Comparison of ENCODE assay signal across 14 cellular contexts in the genomic region with DNA sequence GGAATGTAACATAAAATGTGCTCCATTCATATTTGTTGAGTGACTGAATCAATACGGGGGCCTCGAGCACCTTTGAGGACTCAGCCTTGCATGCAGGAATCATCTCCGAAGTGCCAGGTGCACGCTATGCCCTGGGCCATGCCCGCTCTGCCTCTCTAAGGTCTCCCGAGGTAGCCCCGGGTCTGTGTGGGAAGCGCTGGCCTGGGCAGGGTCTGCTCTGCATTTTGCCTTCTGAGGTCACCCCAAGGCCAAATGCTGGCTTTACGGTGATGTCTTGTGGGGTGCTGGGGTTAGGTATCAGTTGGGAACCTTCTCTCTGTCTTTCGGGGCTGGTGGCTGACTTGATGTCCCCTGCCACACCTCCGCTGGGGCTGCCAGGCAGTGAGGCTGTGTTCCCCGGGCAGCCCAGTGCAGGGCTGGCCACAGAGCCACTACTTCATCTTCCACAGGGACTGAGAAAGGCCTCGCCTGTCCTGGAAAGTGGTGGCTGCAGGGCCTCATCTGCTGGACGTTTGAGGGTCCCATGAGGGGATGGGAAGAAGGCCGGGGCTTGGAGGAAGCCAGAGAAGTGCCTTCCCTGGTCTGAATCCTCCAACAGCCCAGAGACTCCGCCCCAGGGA. TPM values are rescaled to one million over a fixed set of nuclear protein-coding genes. Genes with fewer than 3 reads are reported as not detected.
DNase-seq lines count a peak whose midpoint lies in the region; ATAC-seq and TF ChIP-seq lines count a peak whose summit lies in the region.
"Had no signal": no experiment of that assay in that cellular context is flagged by ENCODE, and none has a peak within 500 bp of the region (broad histone marks: within the 10 kb centered on the region; RNA-seq: fewer than 3 reads in every experiment).

No MANE protein-coding gene starts in this region.

- H3K4me3 Mint-ChIP-seq in activated CD8-positive, alpha-beta memory T cell treated with anti-CD3 and anti-CD28 coated beads, Interleukin-2, amount 10 ng/mL, durations not matched to agents 7 days and 5 days: no peak overlapping the region
- H3K4me3 Mint-ChIP-seq: IgD-negative memory B cell had no signal

- no peak for TF ChIP-seq CTCF in IMR-90 (conservative IDR thresholded peaks at IDR 0.05; ENCODE audit: low read depth, low read length)

- BruUV-seq in IMR-90 (replicated peaks; lab: Mats Ljungman, UMichigan): no TSS peak

- H2AK5ac ChIP-seq in IMR-90 (ENCODE audit: low read depth, low read length): peak overlapping the region; percentile 56; the same call in 1 of the 2 replicates
- peak overlapping the region; percentile 42 for H2AK5ac ChIP-seq in mesenchymal stem cell (ENCODE audit: low read length, severe bottlenecking)
- H2AK5ac ChIP-seq in trophoblast cell (ENCODE audit: low read length): peak overlapping the region; percentile 11

- H2BK12ac ChIP-seq in mesenchymal stem cell (ENCODE audit: low read length in 2 of 2) (peak overlapping the region; percentile 14 to 93), trophoblast cell (ENCODE audit: low read length) (peak overlapping the region; percentile 20)

- no peak overlapping the region for H3K27ac Mint-ChIP-seq in activated CD8-positive, alpha-beta memory T cell treated with anti-CD3 and anti-CD28 coated beads, Interleukin-2, amount 10 ng/mL, durations not matched to agents 7 days and 5 days

- H2AFZ ChIP-seq in IMR-90 (replicated peaks; ENCODE audit: low read length, poor library complexity): peak overlapping the region; percentile 23
- H2AFZ ChIP-seq in mesenchymal stem cell (ENCODE audit: low read depth, low read length): no peak overlapping the region
- no peak overlapping the region for H2AFZ ChIP-seq in trophoblast cell (ENCODE audit: insufficient read depth, low read length, poor library complexity)

- H2BK15ac ChIP-seq in IMR-90 (ENCODE audit: low read depth, low read length): peak overlapping the region; percentile 96; the same call in 2 of the 3 replicates
- peak overlapping the region; percentile 55 for H2BK15ac ChIP-seq in mesenchymal stem cell (ENCODE audit: low read depth, poor library complexity, severe bottlenecking)

- no peaks in the 10 kb centered on the region for H3K27me3 ChIP-seq in IMR-90 (ENCODE audit: control insufficient read depth, insufficient read depth, low read length)
- H3K27me3 ChIP-seq in mesenchymal stem cell (ENCODE audit: control insufficient read depth in 1 of 2, insufficient read depth in 1 of 2, low read length in 2 of 2): no peaks in the 10 kb centered on the region
- H3K27me3 ChIP-seq in trophoblast cell (ENCODE audit: insufficient read depth, low read length): no peaks in the 10 kb centered on the region

- peak; percentile 27 for DNase-seq in activated CD8-positive, alpha-beta memory T cell treated with anti-CD3 and anti-CD28 coated beads, Interleukin-2, amount 10 ng/mL, durations not matched to agents 7 days and 5 days
- DNase-seq in activated CD8-positive, alpha-beta memory T cell treated with anti-CD3 and anti-CD28 coated beads for 24 hours: no peak
- DNase-seq in IMR-90 (no peak), mesenchymal stem cell (no peak), trophoblast cell (no peak), mucosa of gallbladder (ENCODE audit: low spot score) (no peak)
- DNase-seq: C1 segment of cervical spinal cord, Kasumi-1, MM.1S, NCI-H2081 treated with DMSO at 0.1 percent for 48 hours, NCI-H524 treated with DMSO at 0.1 percent for 48 hours had no signal

- H3K4me2 ChIP-seq in IMR-90 (ENCODE audit: low read depth, low read length) (no peak overlapping the region), mesenchymal stem cell (ENCODE audit: low read length, poor library complexity, severe bottlenecking) (no peak overlapping the region), trophoblast cell (ENCODE audit: low read length) (no peak overlapping the region)

- H3K14ac ChIP-seq in IMR-90 (replicated peaks; ENCODE audit: low read depth, low read length): peak overlapping the region; percentile 51; the same call in 1 of the 2 replicates
- peak overlapping the region in 1 of 2 experiments; percentile 85 for H3K14ac ChIP-seq in mesenchymal stem cell (ENCODE audit: low read length in 2 of 2)
- H3K14ac ChIP-seq in trophoblast cell (ENCODE audit: low read length): no peak overlapping the region

- CTCF ChIA-PET in activated CD8-positive, alpha-beta memory T cell treated with anti-CD3 and anti-CD28 coated beads, Interleukin-2, amount 10 ng/mL, durations not matched to agents 7 days and 5 days (lab: Charles Lee): no interaction called here
- CTCF ChIA-PET in IMR-90 (lab: Yijun Ruan, JAX): no interaction called here

- H4K5ac ChIP-seq in IMR-90 (ENCODE audit: low read depth, low read length): no peak overlapping the region

- no peak overlapping the region for H3K27ac ChIP-seq in IMR-90 (ENCODE audit: insufficient read depth, low read length)
- H3K27ac ChIP-seq in mesenchymal stem cell (ENCODE audit: low read length, poor library complexity, severe bottlenecking): no peak overlapping the region
- no peak overlapping the region for H3K27ac ChIP-seq in trophoblast cell (ENCODE audit: low read depth, low read length)

- peak overlapping the region; percentile 10 for H4K91ac ChIP-seq in IMR-90 (ENCODE audit: insufficient read depth, low read depth, low read length)
- H4K91ac ChIP-seq in mesenchymal stem cell (ENCODE audit: low read length): peak overlapping the region; percentile 94
- H4K91ac ChIP-seq in trophoblast cell (ENCODE audit: low read depth, low read length): no peak overlapping the region

- H3K4ac ChIP-seq in IMR-90 (ENCODE audit: low read depth, low read length): peak overlapping the region; percentile 95; the same call in 1 of the 2 replicates
- peak overlapping the region in 1 of 2 experiments; percentile 47 for H3K4ac ChIP-seq in mesenchymal stem cell (ENCODE audit: low read depth in 1 of 2, low read length in 2 of 2)
- no peak overlapping the region for H3K4ac ChIP-seq in trophoblast cell (ENCODE audit: low read depth, low read length)

- peaks cover 28% of the 10 kb centered on the region for H3K9me1 ChIP-seq in IMR-90 (ENCODE audit: insufficient read depth, low read length)

- H3K79me2 ChIP-seq in trophoblast cell (ENCODE audit: control insufficient read depth, insufficient read depth, low read length, poor library complexity): no peaks in the 10 kb centered on the region

- H2BK120ac ChIP-seq in IMR-90 (ENCODE audit: low read depth, low read length): peak overlapping the region; percentile 95
- peak overlapping the region; percentile 54 for H2BK120ac ChIP-seq in mesenchymal stem cell (ENCODE audit: low read depth, low read length)
- H2BK120ac ChIP-seq in trophoblast cell (ENCODE audit: insufficient read depth, low read length, poor library complexity): no peak overlapping the region

- H3K9me3 ChIP-seq in IMR-90 (ENCODE audit: control insufficient read depth, insufficient read depth, low read length) (no peaks in the 10 kb centered on the region), mesenchymal stem cell (ENCODE audit: control insufficient read depth, low read length) (no peaks in the 10 kb centered on the region), trophoblast cell (ENCODE audit: insufficient read depth, low read depth, low read length) (no peaks in the 10 kb centered on the region)

- H3K36me3 ChIP-seq in IMR-90 (ENCODE audit: control insufficient read depth, insufficient read depth, low read length): no peaks in the 10 kb centered on the region
- H3K36me3 ChIP-seq in mesenchymal stem cell (ENCODE audit: control insufficient read depth in 1 of 2, insufficient read depth in 2 of 2, low read depth in 1 of 2, low read length in 2 of 2): no peaks in the 10 kb centered on the region
- H3K36me3 ChIP-seq in trophoblast cell (ENCODE audit: control insufficient read depth in 1 of 2, insufficient read depth in 2 of 2, low read length in 2 of 2): no peaks in the 10 kb centered on the region

- no peak overlapping the region for H2BK5ac ChIP-seq in IMR-90 (ENCODE audit: low read depth, low read length, poor library complexity, severe bottlenecking)
- no peak overlapping the region for H2BK5ac ChIP-seq in mesenchymal stem cell (ENCODE audit: low read depth, low read length, poor library complexity, severe bottlenecking)
- no peak overlapping the region for H2BK5ac ChIP-seq in trophoblast cell (ENCODE audit: low read depth, low read length, poor library complexity)

- intact Hi-C loops in IMR-90 (cut with micrococcal nuclease): no loop called here

- H4K20me1 ChIP-seq in IMR-90 (ENCODE audit: insufficient read depth, low read length): no peaks in the 10 kb centered on the region

- POLR2A ChIA-PET in IMR-90 (lab: Charles Lee; ENCODE audit: unreplicated experiment): no interaction called here

- H3K9ac ChIP-seq in IMR-90 (ENCODE audit: low read depth, low read length) (no peak overlapping the region), mesenchymal stem cell (ENCODE audit: low read length) (no peak overlapping the region), trophoblast cell (ENCODE audit: low read length) (no peak overlapping the region)

- H3K18ac ChIP-seq in IMR-90 (ENCODE audit: low read depth, low read length) (no peak overlapping the region), mesenchymal stem cell (ENCODE audit: low read depth in 1 of 2, low read length in 2 of 2) (peak overlapping the region; percentile 14 to 71), trophoblast cell (ENCODE audit: low read length) (no peak overlapping the region)

- peak overlapping the region; percentile 72 for H2AK9ac ChIP-seq in IMR-90 (replicated peaks; ENCODE audit: low read depth, low read length, poor library complexity)

- dilution Hi-C loops in IMR-90 (cut with HindIII; ENCODE audit: low sequenced_read_pairs, unreplicated experiment): no loop called here

- H3K56ac ChIP-seq in IMR-90 (ENCODE audit: extremely low read depth, insufficient read depth, low read length): no peak overlapping the region

- H3K4me3 ChIP-seq in IMR-90 (ENCODE audit: insufficient read depth, low read depth, low read length) (no peak overlapping the region), mesenchymal stem cell (ENCODE audit: insufficient read depth in 1 of 2, low read depth in 1 of 2, low read length in 2 of 2) (no peak overlapping the region), trophoblast cell (ENCODE audit: low read depth, low read length) (no peak overlapping the region)

- no peak for ATAC-seq in activated CD8-positive, alpha-beta memory T cell treated with anti-CD3 and anti-CD28 coated beads, Interleukin-2, amount 10 ng/mL, durations not matched to agents 7 days and 5 days
- ATAC-seq in IMR-90 (ENCODE audit: low read depth): no peak
- ATAC-seq in HG03159 (IDR thresholded peaks at IDR 0.05; ENCODE audit: unreplicated experiment): no peak
- no peak for ATAC-seq in HG03175 (IDR thresholded peaks at IDR 0.05; ENCODE audit: unreplicated experiment)

- H3K23ac ChIP-seq in IMR-90 (ENCODE audit: low read depth, low read length): no peak overlapping the region
- no peak overlapping the region for H3K23ac ChIP-seq in mesenchymal stem cell (ENCODE audit: low read length in 2 of 2)
- H3K23ac ChIP-seq in trophoblast cell (ENCODE audit: low read length): no peak overlapping the region

- H2BK20ac ChIP-seq in IMR-90 (ENCODE audit: low read depth, low read length): peak overlapping the region; percentile 97

- TF ChIP-seq RAD21 in IMR-90 (IDR thresholded peaks at IDR 0.05; ENCODE audit: low read length): no peak

- H4K8ac ChIP-seq in IMR-90 (ENCODE audit: low read depth in 2 of 2, low read length in 2 of 2) (no peak overlapping the region), mesenchymal stem cell (ENCODE audit: low read length) (no peak overlapping the region), trophoblast cell (ENCODE audit: low read depth, low read length) (no peak overlapping the region)

- no peaks in the 10 kb centered on the region for H3K9me3 Mint-ChIP-seq in activated CD8-positive, alpha-beta memory T cell treated with anti-CD3 and anti-CD28 coated beads, Interleukin-2, amount 10 ng/mL, durations not matched to agents 7 days and 5 days (ENCODE audit: low read depth)

- H3K36me3 Mint-ChIP-seq in activated CD8-positive, alpha-beta memory T cell treated with anti-CD3 and anti-CD28 coated beads, Interleukin-2, amount 10 ng/mL, durations not matched to agents 7 days and 5 days: no peaks in the 10 kb centered on the region
- H3K36me3 Mint-ChIP-seq: IgD-negative memory B cell had no signal

- TF ChIP-seq POLR2A in IMR-90 (IDR thresholded peaks at IDR 0.05; ENCODE audit: low read depth, low read length): no peak

- H3K4me1 ChIP-seq in IMR-90 (ENCODE audit: control insufficient read depth, insufficient read depth, low read length) (peaks cover 17% of the 10 kb centered on the region), mesenchymal stem cell (ENCODE audit: control insufficient read depth, insufficient read depth, low read depth, low read length) (peaks cover 45% of the 10 kb centered on the region), trophoblast cell (ENCODE audit: control insufficient read depth in 1 of 2, insufficient read depth in 2 of 2, low read length in 2 of 2) (peaks cover 16 to 18% of the 10 kb centered on the region in 2 experiments)

- H3K79me1 ChIP-seq in IMR-90 (ENCODE audit: low read depth in 1 of 2, low read length in 2 of 2) (0 out of 4 replicates have a peak, but pooled peaks cover 0 to 3% of the 10 kb centered on the region in 2 experiments), mesenchymal stem cell (replicated peaks; ENCODE audit: low read length, poor library complexity, severe bottlenecking) (no peaks in the 10 kb centered on the region), trophoblast cell (ENCODE audit: low read length) (peaks cover 21% of the 10 kb centered on the region)

- H3K27me3 Mint-ChIP-seq in activated CD8-positive, alpha-beta memory T cell treated with anti-CD3 and anti-CD28 coated beads, Interleukin-2, amount 10 ng/mL, durations not matched to agents 7 days and 5 days: no peaks in the 10 kb centered on the region

- no peaks in the 10 kb centered on the region for H3K4me1 Mint-ChIP-seq in activated CD8-positive, alpha-beta memory T cell treated with anti-CD3 and anti-CD28 coated beads, Interleukin-2, amount 10 ng/mL, durations not matched to agents 7 days and 5 days
- H3K4me1 Mint-ChIP-seq: IgD-negative memory B cell had no signal

- 88% methylated on average over 5 of the region's 16 CpGs; no CpG with 5 or more reads in 1 of the 2 experiments for WGBS in IMR-90 (ENCODE audit: extremely low coverage in 2 of 2, insufficient read length in 1 of 2), 2 experiments
- WGBS in mesenchymal stem cell: 92% methylated on average over 15 of the region's 16 CpGs
- WGBS in trophoblast cell (ENCODE audit: extremely low coverage, insufficient coverage, insufficient read length): no CpG with 5 or more reads among the region's 16 CpGs

- no peak overlapping the region for H4K12ac ChIP-seq in trophoblast cell (ENCODE audit: low read depth, low read length)

- in situ Hi-C loops in IMR-90 (cut with MboI; ENCODE audit: low sequenced_read_pairs): no loop called here

RNA-seq across cellular contexts. Expression of gene COL5A1, which starts 47.7 kb away (rescaled TPM):
- under 1 TPM; 0.09 to 0.16 TPM for total RNA-seq in activated CD8-positive, alpha-beta memory T cell treated with anti-CD3 and anti-CD28 coated beads, Interleukin-2, amount 10 ng/mL, durations not matched to agents 7 days and 5 days
- total RNA-seq in IMR-90 (2012; rRNA removed) (19.2 and 21.1 TPM in 2 replicates), mucosa of gallbladder (42.6 TPM)
- polyA plus RNA-seq in IMR-90 (2012; rRNA removed): 154 and 173 TPM in 2 replicates
- polyA plus RNA-seq in IMR-90 (2012; cell fraction: cytosol; rRNA removed): 95.5 and 194 TPM in 2 replicates
- 391 and 419 TPM in 2 replicates for polyA plus RNA-seq in IMR-90 (2012; cell fraction: nucleus; rRNA removed; ENCODE audit: low replicate concordance)
- 754 TPM for polyA plus RNA-seq in mesenchymal stem cell (2013, experiment 1 of 2)
- 709 TPM for polyA plus RNA-seq in mesenchymal stem cell (2013, experiment 2 of 2)
- polyA plus RNA-seq in trophoblast cell (2013): 431 and 476 TPM in 2 replicates
- polyA plus RNA-seq: IgD-negative memory B cell had no signal

Comparison
In these comparisons a context has a peak if more than half of its experiments do, and no peak if none do; other contexts are left out.
1. H3K18ac ChIP-seq: peak in mesenchymal stem cell (2 of 2); none in IMR-90 (single experiment) and trophoblast cell (single experiment).
2. RNA of gene COL5A1, which starts 47.7 kb away (total RNA-seq): 42.6 TPM in mucosa of gallbladder (single experiment) and 19.2 to 21.1 TPM in IMR-90; 0.09 to 0.16 TPM in activated CD8-positive, alpha-beta memory T cell treated with anti-CD3 and anti-CD28 coated beads, Interleukin-2, amount 10 ng/mL, durations not matched to agents 7 days and 5 days; every median in the first group is over 10 times any median in the second.
3. Peak in every context shown above with its lines, with median percentiles within 50 percentile points of each other: H2AK5ac ChIP-seq.